Comparison of ENCODE assay signal across 1 cellular context in genomic region chr2:192773044-192773443, GRCh38.
TF ChIP-seq lines count a peak whose summit lies in the region.

No MANE protein-coding gene starts in this region.

TF ChIP-seq in HepG2, 621 proteins besides CTCF, POLR2A, EP300 and RAD21 (continued from another document and continues in another):
- peak; percentile 46; the same call in 1 of the 2 replicates for TF ChIP-seq IKZF5 (CRISPR knock-in tag; IDR thresholded peaks at IDR 0.05)
- no peak for TF ChIP-seq TERF1 (CRISPR knock-in tag; IDR thresholded peaks at IDR 0.05)
- TF ChIP-seq E2F5 (CRISPR knock-in tag; conservative IDR thresholded peaks at IDR 0.05): no peak
- no peak for TF ChIP-seq ZNF30 (CRISPR knock-in tag; IDR thresholded peaks at IDR 0.05)
- TF ChIP-seq JUN (CRISPR knock-in tag; IDR thresholded peaks at IDR 0.05): 0 out of 2 replicates have a peak, but pooled peaks have one; percentile 56
- no peak for TF ChIP-seq ZHX1 (CRISPR knock-in tag; IDR thresholded peaks at IDR 0.05; ENCODE audit: low read depth)
- peak; percentile 76; the same call in 1 of the 2 replicates for TF ChIP-seq THRA (CRISPR knock-in tag; IDR thresholded peaks at IDR 0.05; ENCODE audit: borderline replicate concordance)
- no peak for TF ChIP-seq NFKBIZ (CRISPR knock-in tag; IDR thresholded peaks at IDR 0.05)
- peak; percentile 71; the same call in 1 of the 2 replicates for TF ChIP-seq ZNF691 (CRISPR knock-in tag; IDR thresholded peaks at IDR 0.05; ENCODE audit: borderline replicate concordance, low read depth)
- TF ChIP-seq ZNF609 (CRISPR knock-in tag; IDR thresholded peaks at IDR 0.05; ENCODE audit: borderline replicate concordance): no peak; the same call in 1 of the 2 replicates
- no peak for TF ChIP-seq ZFP37 (CRISPR knock-in tag; IDR thresholded peaks at IDR 0.05; ENCODE audit: borderline replicate concordance)
- TF ChIP-seq GTF3A (CRISPR knock-in tag; conservative IDR thresholded peaks at IDR 0.05): no peak
- no peak for TF ChIP-seq HOXA9 (CRISPR knock-in tag; IDR thresholded peaks at IDR 0.05; ENCODE audit: borderline replicate concordance)
- no peak for TF ChIP-seq ZNF121 (CRISPR knock-in tag; IDR thresholded peaks at IDR 0.05)
- TF ChIP-seq STAT5B (CRISPR knock-in tag; IDR thresholded peaks at IDR 0.05): no peak
- TF ChIP-seq NR1H2 (CRISPR knock-in tag; IDR thresholded peaks at IDR 0.05; ENCODE audit: borderline replicate concordance, low read depth): no peak
- no peak for TF ChIP-seq PLRG1 (conservative IDR thresholded peaks at IDR 0.05)
- TF ChIP-seq ZNF12 (CRISPR knock-in tag; IDR thresholded peaks at IDR 0.05): no peak
- no peak for TF ChIP-seq ATF6 (CRISPR knock-in tag; conservative IDR thresholded peaks at IDR 0.05)
- no peak for TF ChIP-seq FUBP1 (CRISPR knock-in tag; IDR thresholded peaks at IDR 0.05; ENCODE audit: borderline replicate concordance)
- TF ChIP-seq STAG1 (CRISPR knock-in tag; IDR thresholded peaks at IDR 0.05): no peak
- no peak for TF ChIP-seq ZSCAN25 (CRISPR knock-in tag; IDR thresholded peaks at IDR 0.05)
- no peak for TF ChIP-seq ZNF510 (CRISPR knock-in tag; IDR thresholded peaks at IDR 0.05; ENCODE audit: low read depth)
- no peak for TF ChIP-seq TIGD3 (CRISPR knock-in tag; IDR thresholded peaks at IDR 0.05; ENCODE audit: borderline replicate concordance)
- no peak for TF ChIP-seq ZNF569 (CRISPR knock-in tag; IDR thresholded peaks at IDR 0.05; ENCODE audit: borderline replicate concordance)
- TF ChIP-seq DNMT1 (CRISPR knock-in tag; IDR thresholded peaks at IDR 0.05): no peak
- no peak for TF ChIP-seq MAZ (IDR thresholded peaks at IDR 0.05; ENCODE audit: borderline replicate concordance, low read depth, low read length)
- TF ChIP-seq MAZ (CRISPR knock-in tag; IDR thresholded peaks at IDR 0.05; ENCODE audit: low read depth): no peak
- TF ChIP-seq PTBP1 (IDR thresholded peaks at IDR 0.05; ENCODE audit: low read depth, low read length, poor library complexity, severe bottlenecking): no peak
- 0 out of 2 replicates have a peak, but pooled peaks have one; percentile 22 for TF ChIP-seq ZNF350 (CRISPR knock-in tag; IDR thresholded peaks at IDR 0.05; ENCODE audit: borderline replicate concordance, low read depth)
- no peak for TF ChIP-seq ZBTB26 (CRISPR knock-in tag; IDR thresholded peaks at IDR 0.05; ENCODE audit: borderline replicate concordance)
- peak; percentile 58; the same call in 1 of the 2 replicates for TF ChIP-seq NR2F2 (IDR thresholded peaks at IDR 0.05; ENCODE audit: borderline replicate concordance, low read depth)
